7 cellular contexts compared by ENCODE assay signal in genomic region chr6:142947702-142948480, GRCh38. TPM values are rescaled to one million over a fixed set of nuclear protein-coding genes. Genes with fewer than 3 reads are reported as not detected.
DNase-seq lines count a peak whose midpoint lies in the region; ATAC-seq, FAIRE-seq and TF ChIP-seq lines count a peak whose summit lies in the region.

No MANE protein-coding gene starts in this region.

- peaks cover 15% of the 10 kb centered on the region for H3K4me1 Mint-ChIP-seq in astrocyte (ENCODE audit: low read depth, unreplicated experiment)

- H3K4me1 ChIP-seq in astrocyte (ENCODE audit: insufficient read depth, low read length): peaks cover 12% of the 10 kb centered on the region
- peaks cover 0 to 8% (median 5%) of the 10 kb centered on the region in 4 donors for H3K4me1 ChIP-seq in liver (ENCODE audit: control insufficient read depth in 4 of 4, insufficient read depth in 4 of 4, low read length in 3 of 4)
- H3K4me1 ChIP-seq in tibial nerve: peaks cover 0 to 13% (median 9%) of the 10 kb centered on the region in 4 donors

- TF ChIP-seq RAD21 in liver (IDR thresholded peaks at IDR 0.05): peak in 1 of 2 donors; percentile 35

- H3K36me3 Mint-ChIP-seq in astrocyte (ENCODE audit: low read depth, unreplicated experiment): no peaks in the 10 kb centered on the region

- H3K27me3 Mint-ChIP-seq in astrocyte (ENCODE audit: low read depth, unreplicated experiment): peaks cover 2% of the 10 kb centered on the region

- peak overlapping the region; percentile 81 for H3K27ac Mint-ChIP-seq in astrocyte (ENCODE audit: unreplicated experiment)

- TF ChIP-seq EP300 in tibial nerve (IDR thresholded peaks at IDR 0.05): no peak

- no peaks in the 10 kb centered on the region for H4K20me1 ChIP-seq in astrocyte (ENCODE audit: insufficient read depth, low read length)

- H3K27ac ChIP-seq in astrocyte (ENCODE audit: low read depth, low read length) (peak overlapping the region; percentile 99), liver (ENCODE audit: low read depth in 1 of 2, low read length in 2 of 2) (peak overlapping the region; percentile 100), tibial nerve (peak overlapping the region; percentile 94 to 99 (median 97))

- peak overlapping the region; percentile 70 for H2AFZ ChIP-seq in astrocyte (ENCODE audit: low read depth, low read length)

- H3K27me3 ChIP-seq in astrocyte (ENCODE audit: insufficient read depth, low read length): no peaks in the 10 kb centered on the region
- H3K27me3 ChIP-seq in liver (ENCODE audit: control insufficient read depth in 4 of 4, insufficient read depth in 4 of 4, low read length in 3 of 4): no peaks in the 10 kb centered on the region
- H3K27me3 ChIP-seq in tibial nerve: no peaks in the 10 kb centered on the region

- H3K79me2 ChIP-seq in astrocyte (ENCODE audit: insufficient read depth, low read length): peaks cover 27% of the 10 kb centered on the region

- peak overlapping the region; percentile 100 for H3K4me2 ChIP-seq in astrocyte (ENCODE audit: low read length)

- H3K4me3 ChIP-seq in Jurkat, Clone E6-1 (ENCODE audit: low read length): peak overlapping the region; percentile 88
- H3K4me3 ChIP-seq in astrocyte (ENCODE audit: insufficient read depth, low read depth, low read length) (peak overlapping the region; percentile 88), liver (ENCODE audit: low read depth in 1 of 3, low read length in 3 of 3) (peak overlapping the region; percentile 49 to 95 (median 65)), tibial nerve (peak overlapping the region; percentile 63 to 94 (median 90))

- H3K9me3 Mint-ChIP-seq in astrocyte (ENCODE audit: unreplicated experiment): no peaks in the 10 kb centered on the region

- H3K4me3 Mint-ChIP-seq in astrocyte (ENCODE audit: unreplicated experiment): peak overlapping the region; percentile 84

- TF ChIP-seq CTCF in astrocyte (IDR thresholded peaks at IDR 0.05; ENCODE audit: insufficient read depth, low read depth, low read length): no peak
- TF ChIP-seq CTCF in liver (IDR thresholded peaks at IDR 0.05; ENCODE audit: low read depth, low read length, missing input control): no peak
- TF ChIP-seq CTCF in tibial nerve (IDR thresholded peaks at IDR 0.05): no peak

- H3K9me3 ChIP-seq in astrocyte (ENCODE audit: insufficient read depth, low read depth, low read length) (no peaks in the 10 kb centered on the region), liver (ENCODE audit: control insufficient read depth in 4 of 4, low read length in 3 of 4) (no peaks in the 10 kb centered on the region), tibial nerve (no peaks in the 10 kb centered on the region)

- H3K36me3 ChIP-seq in astrocyte (ENCODE audit: insufficient read depth, low read length) (no peaks in the 10 kb centered on the region), liver (ENCODE audit: control insufficient read depth in 4 of 4, insufficient read depth in 3 of 4, low read depth in 1 of 4, low read length in 3 of 4) (no peaks in the 10 kb centered on the region), tibial nerve (no peaks in the 10 kb centered on the region)

- FAIRE-seq in GM18507 (lab: Jason Lieb, UNC) (peak; percentile 92), astrocyte (lab: Jason Lieb, UNC) (no peak)

- peak overlapping the region; percentile 100 for H3K9ac ChIP-seq in astrocyte (ENCODE audit: low read length)
- peak overlapping the region; percentile 74 to 90 for H3K9ac ChIP-seq in liver (ENCODE audit: low read depth in 1 of 2, low read length in 2 of 2)

- ATAC-seq in GM21717 (IDR thresholded peaks at IDR 0.05; ENCODE audit: unreplicated experiment): peak; percentile 27

- no peak for TF ChIP-seq POLR2A in tibial nerve (IDR thresholded peaks at IDR 0.05)

- 8% methylated on average over 13 of the region's 13 CpGs for WGBS in liver
- WGBS in tibial nerve, 2 donors: 8% methylated on average over 13 of the region's 13 CpGs

- DNase-seq in GM18507 (ENCODE audit: extremely low spot score, insufficient read length, low read depth): peak; percentile 37
- DNase-seq in Jurkat, Clone E6-1 (ENCODE audit: low read depth, low spot score): no peak
- no peak for DNase-seq in astrocyte (ENCODE audit: low read depth)
- no peak for DNase-seq in tibial nerve (ENCODE audit: low spot score in 2 of 2)
- DNase-seq in COLO668 (lab: John Stamatoyannopoulos, UW; ENCODE audit: unreplicated experiment): no peak

TF ChIP-seq in liver, 16 proteins besides CTCF, POLR2A, EP300 and RAD21:
- TF ChIP-seq RXRA (IDR thresholded peaks at IDR 0.05) (no peak), REST (IDR thresholded peaks at IDR 0.05) (peak; percentile 47), JUND (IDR thresholded peaks at IDR 0.05) (peak in 1 of 2 donors; percentile 28), HNF4G (IDR thresholded peaks at IDR 0.05) (no peak), YY1 (IDR thresholded peaks at IDR 0.05) (peak; percentile 65), HNF4A (conservative IDR thresholded peaks at IDR 0.05) (peak in 1 of 2 donors; percentile 40), EGR1 (IDR thresholded peaks at IDR 0.05; ENCODE audit: low read depth in 2 of 2) (peak in 1 of 2 donors; percentile 6), ATF3 (IDR thresholded peaks at IDR 0.05) (no peak), ZBTB33 (IDR thresholded peaks at IDR 0.05) (peak; percentile 25), NR2F2 (IDR thresholded peaks at IDR 0.05) (peak; percentile 35), FOXA2 (IDR thresholded peaks at IDR 0.05) (no peak), MAX (IDR thresholded peaks at IDR 0.05) (no peak)

RNA-seq across cellular contexts. Expression of gene HIVEP2, which starts 2.9 kb away (rescaled TPM):
- 10.4 TPM for polyA plus RNA-seq in Jurkat, Clone E6-1 (2012; ENCODE audit: insufficient read depth, insufficient read length)
- total RNA-seq in astrocyte: 17.0 and 21.2 TPM in 2 replicates
- 1 to 10 TPM; 1.7 to 6.6 TPM for total RNA-seq in liver
- 1 to 10 TPM in 1 of 2 donors, under 1 TPM in 1; 0.82 to 1.0 TPM for polyA plus RNA-seq in liver
- total RNA-seq in tibial nerve: 10 to 100 TPM; 15.9 to 24.0 (median 19.9) TPM
